ENCODE assay signal across 9 cellular contexts in the genomic region with DNA sequence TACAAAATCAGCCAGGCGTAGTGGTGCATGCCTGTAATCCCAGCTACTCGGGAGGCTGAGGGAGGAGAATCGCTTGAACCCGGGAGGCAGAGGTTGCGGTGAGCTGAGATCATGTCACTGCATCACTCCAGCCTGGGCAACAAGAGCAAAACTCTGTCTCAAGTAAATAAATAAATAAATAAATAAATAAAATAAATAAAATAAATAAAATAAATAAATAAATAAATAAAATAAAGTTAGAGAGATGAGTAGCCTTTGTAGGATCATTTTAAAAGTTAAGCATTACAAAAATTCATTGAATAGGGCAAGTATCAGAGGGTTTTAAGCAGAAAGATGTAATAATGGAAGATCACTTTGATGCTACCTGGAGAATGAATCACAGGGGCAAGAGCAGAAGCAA. TPM values are rescaled to one million over a fixed set of nuclear protein-coding genes. Genes with fewer than 3 reads are reported as not detected.
DNase-seq lines count a peak whose midpoint lies in the region; ATAC-seq and TF ChIP-seq lines count a peak whose summit lies in the region.
"Not testable (repeated sequence)": the region's sequence is repeated elsewhere in the genome, so short reads cannot be mapped to it uniquely, and the experiment has no call there.
"Had no signal": no experiment of that assay in that cellular context is flagged by ENCODE, and none has a peak within 500 bp of the region (broad histone marks: within the 10 kb centered on the region; RNA-seq: fewer than 3 reads in every experiment).

No MANE protein-coding gene starts in this region.

- not testable (repeated sequence) for H3K9me3 Mint-ChIP-seq in WTC11

- H3K9me3 ChIP-seq in HEK293 (ENCODE audit: control insufficient read depth, insufficient read depth, low read depth, low read length): not testable (repeated sequence)

- H3K4me1 ChIP-seq in HEK293 (ENCODE audit: control insufficient read depth, insufficient read depth, low read length): not testable (repeated sequence)

- POLR2A ChIA-PET in HEK293 (lab: Yijun Ruan, JAX); WTC11 (lab: Charles Lee): not testable (repeated sequence)

- H3K36me3 ChIP-seq in HEK293 (ENCODE audit: control insufficient read depth in 2 of 2, insufficient read depth in 1 of 2, low read length in 2 of 2): not testable (repeated sequence)

- not testable (repeated sequence) for H3K4me3 ChIP-seq in HEK293 (ENCODE audit: low read depth, low read length)

- not testable (repeated sequence) for DNase-seq in WTC11 (ENCODE audit: low spot score)

- H3K4me3 Mint-ChIP-seq in WTC11: not testable (repeated sequence)

- H3K27ac Mint-ChIP-seq in WTC11: not testable (repeated sequence)

- H3K4me1 Mint-ChIP-seq in WTC11: not testable (repeated sequence)

- ATAC-seq in WTC11: not testable (repeated sequence)

- CTCF ChIA-PET in HEK293 (lab: Yijun Ruan, JAX): interaction anchor here (1.0 kb wide), 1 partner anchor 11 kb away, joined by 3 read pairs; no protein-coding TSS in a partner anchor
- CTCF ChIA-PET in WTC11 (lab: Charles Lee): not testable (repeated sequence)

- not testable (repeated sequence) for H3K27me3 Mint-ChIP-seq in WTC11 (ENCODE audit: low read depth)

- H3K27ac ChIP-seq in HEK293 (ENCODE audit: extremely low read depth, low read depth, low read length): not testable (repeated sequence)

- not testable (repeated sequence) for H3K36me3 Mint-ChIP-seq in WTC11

- TF ChIP-seq CTCF in HEK293 (tag by site-specific recombination; IDR thresholded peaks at IDR 0.05); WTC11 (IDR thresholded peaks at IDR 0.05): not testable (repeated sequence)

TF ChIP-seq in HEK293, 187 proteins besides CTCF, POLR2A, EP300 and RAD21 (continues in another document):
- TF ChIP-seq ZNF140 (tag by site-specific recombination; IDR thresholded peaks at IDR 0.05): 0 out of 2 replicates have a peak, but pooled peaks have one; percentile 19
- peak; percentile 58 for TF ChIP-seq ZBTB8A (tag by site-specific recombination; IDR thresholded peaks at IDR 0.05)
- TF ChIP-seq ZNF394 (tag by site-specific recombination; IDR thresholded peaks at IDR 0.05; ENCODE audit: borderline replicate concordance): peak; percentile 91
- 0 out of 2 replicates have a peak, but pooled peaks have one; percentile 40 for TF ChIP-seq REST (tag by site-specific recombination; IDR thresholded peaks at IDR 0.05)
- peak; percentile 14; the same call in 1 of the 2 replicates for TF ChIP-seq ZNF654 (tag by site-specific recombination; IDR thresholded peaks at IDR 0.05; ENCODE audit: low read depth)
- TF ChIP-seq ZNF623 (tag by site-specific recombination; IDR thresholded peaks at IDR 0.05): peak; percentile 52

TF ChIP-seq in WTC11, 78 proteins besides CTCF, POLR2A, EP300 and RAD21:
- peak; percentile 75 for TF ChIP-seq HMGA2 (CRISPR knock-in tag; IDR thresholded peaks at IDR 0.05)

RNA-seq across cellular contexts. Expression of gene GRIK2, which starts 9.8 kb away (rescaled TPM):
- total RNA-seq in WTC11 (2021): 2.7 to 6.0 TPM (median 5.2 TPM) in 3 replicates
- total RNA-seq: B cell; CD4-positive, alpha-beta memory T cell; CD4-positive, alpha-beta T cell; CD4-positive, CD25-positive, alpha-beta regulatory T cell; CD8-positive, alpha-beta memory T cell; CD8-positive, alpha-beta T cell; Daoy had no signal
